Comparison of ENCODE assay signal across 1 cellular context in the genomic region with DNA sequence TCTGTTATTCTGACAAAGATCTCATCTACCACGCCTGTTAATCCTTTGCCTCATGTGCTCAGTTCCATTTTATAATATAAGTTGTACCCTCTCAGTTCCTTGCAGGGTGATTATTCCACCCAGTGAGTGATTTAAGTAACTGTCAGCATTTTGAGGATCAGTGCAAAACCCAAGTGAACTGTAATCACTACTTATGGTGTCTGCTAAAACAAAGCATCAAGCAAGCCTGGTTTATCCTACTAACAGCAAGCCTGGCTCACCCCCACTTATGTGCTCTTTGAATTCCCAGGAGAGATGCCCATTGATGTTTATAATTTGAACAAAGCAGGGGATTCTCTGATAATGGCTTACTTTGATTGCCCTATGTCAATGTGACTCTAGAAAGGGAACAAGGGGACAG.
TF ChIP-seq lines count a peak whose summit lies in the region.

No MANE protein-coding gene starts in this region.

TF ChIP-seq in GM23338, 12 proteins besides CTCF, POLR2A, EP300 and RAD21 (continued from another document):
- TF ChIP-seq ZNF331 (CRISPR knock-in tag; IDR thresholded peaks at IDR 0.05; ENCODE audit: low read depth) (no peak), EZH2 (IDR thresholded peaks at IDR 0.05; ENCODE audit: low read depth, unreplicated experiment) (no peak)
